Comparison of ENCODE assay signal across 10 cellular contexts in genomic region chr22:21569459-21570161, GRCh38. TPM values are rescaled to one million over a fixed set of nuclear protein-coding genes. Genes with fewer than 3 reads are reported as not detected.
DNase-seq lines count a peak whose midpoint lies in the region; ATAC-seq and TF ChIP-seq lines count a peak whose summit lies in the region.
"Had no signal": no experiment of that assay in that cellular context is flagged by ENCODE, and none has a peak within 500 bp of the region (broad histone marks: within the 10 kb centered on the region; RNA-seq: fewer than 3 reads in every experiment).

No MANE protein-coding gene starts in this region.

- peaks cover 2% of the 10 kb centered on the region; the same call in 1 of the 2 replicates for H3K36me3 ChIP-seq in Caco-2 (ENCODE audit: control insufficient read depth, insufficient read depth, low read length)
- peaks cover 16% of the 10 kb centered on the region; the same call in 1 of the 2 replicates for H3K36me3 ChIP-seq in Karpas-422 (ENCODE audit: insufficient read depth, low read length)
- H3K36me3 ChIP-seq in uterus: no peaks in the 10 kb centered on the region
- H3K36me3 ChIP-seq in tibial nerve: no peaks in the 10 kb centered on the region

- peaks cover 31% of the 10 kb centered on the region for H3K4me1 Mint-ChIP-seq in Caco-2 (ENCODE audit: low read depth, unreplicated experiment)
- H3K4me1 Mint-ChIP-seq in natural killer cell treated with Interleukin-12 subunit alpha and Interleukin-12 subunit beta and Interleukin-15 and Interleukin-18, amount 100 ng/mL, for 72 hours (ENCODE audit: low read depth in 2 of 2): peaks cover 52 to 60% of the 10 kb centered on the region in 2 donors

- no peaks in the 10 kb centered on the region for H3K27me3 ChIP-seq in Caco-2 (replicated peaks; ENCODE audit: control insufficient read depth, insufficient read depth, low read length)
- H3K27me3 ChIP-seq in Karpas-422 (ENCODE audit: low read length): no peaks in the 10 kb centered on the region
- no peaks in the 10 kb centered on the region for H3K27me3 ChIP-seq in uterus
- no peaks in the 10 kb centered on the region for H3K27me3 ChIP-seq in tibial nerve

- intact Hi-C loops in Caco-2 (cut with micrococcal nuclease; ENCODE audit: unreplicated experiment): no loop called here
- intact Hi-C loops in uterus (cut with DNase I; ENCODE audit: low total_unique reads): no loop called here

- H3K4me3 ChIP-seq in Caco-2 (ENCODE audit: low read depth, low read length) (no peak overlapping the region), Karpas-422 (ENCODE audit: low read length) (peak overlapping the region; percentile 96), astrocyte of the cerebellum (ENCODE audit: low read depth, low read length) (peak overlapping the region; percentile 88), uterus (no peak overlapping the region), tibial nerve (peak overlapping the region in 1 of 4 donors; percentile 76)
- H3K4me3 ChIP-seq: mucosa of descending colon had no signal

- no peaks in the 10 kb centered on the region for H3K9me3 ChIP-seq in Caco-2
- no peaks in the 10 kb centered on the region for H3K9me3 ChIP-seq in Karpas-422 (ENCODE audit: low read length)
- H3K9me3 ChIP-seq in uterus: no peaks in the 10 kb centered on the region
- H3K9me3 ChIP-seq in tibial nerve: no peaks in the 10 kb centered on the region
- H3K9me3 ChIP-seq: mucosa of descending colon had no signal

- no peak for DNase-seq in Caco-2
- DNase-seq in Karpas-422: peak; percentile 47
- DNase-seq in astrocyte of the cerebellum (ENCODE audit: low read depth): no peak
- DNase-seq in natural killer cell treated with Interleukin-12 subunit alpha and Interleukin-12 subunit beta and Interleukin-15 and Interleukin-18, amount 100 ng/mL, for 72 hours (ENCODE audit: low spot score): no peak
- DNase-seq in uterus: no peak
- DNase-seq in tibial nerve (ENCODE audit: low spot score in 2 of 2): no peak
- DNase-seq in germinal center (ENCODE audit: low spot score): no peak
- no peak for DNase-seq in nucleus accumbens (lab: John Stamatoyannopoulos, UW)
- DNase-seq: NCI-H1417 had no signal

- BruUV-seq in Caco-2 (replicated peaks; lab: Mats Ljungman, UMichigan): no TSS peak

- no peak for ATAC-seq in natural killer cell treated with Interleukin-12 subunit alpha and Interleukin-12 subunit beta and Interleukin-15 and Interleukin-18, amount 100 ng/mL, for 72 hours
- ATAC-seq: mucosa of descending colon had no signal

- in situ Hi-C loops in astrocyte of the cerebellum (cut with HindIII; ENCODE audit: low sequenced_read_pairs): no loop called here

- H4K20me1 ChIP-seq in Karpas-422 (ENCODE audit: insufficient read depth, low read depth, low read length): peaks cover 63% of the 10 kb centered on the region

- no peaks in the 10 kb centered on the region for H3K9me2 ChIP-seq in Karpas-422 (replicated peaks; ENCODE audit: insufficient read depth, low read length)

- peak overlapping the region; percentile 73 for H3K4me3 Mint-ChIP-seq in Caco-2 (ENCODE audit: unreplicated experiment)
- H3K4me3 Mint-ChIP-seq in natural killer cell treated with Interleukin-12 subunit alpha and Interleukin-12 subunit beta and Interleukin-15 and Interleukin-18, amount 100 ng/mL, for 72 hours: peak overlapping the region; percentile 90

- H3K27ac ChIP-seq in Karpas-422 (ENCODE audit: low read length) (peak overlapping the region; percentile 48; the same call in 1 of the 2 replicates), uterus (no peak overlapping the region), tibial nerve (no peak overlapping the region)

- 50 to 51% methylated on average over 8 of the region's 8 CpGs for WGBS in tibial nerve, 2 donors

- H3K9me3 Mint-ChIP-seq in Caco-2 (ENCODE audit: unreplicated experiment): no peaks in the 10 kb centered on the region
- no peaks in the 10 kb centered on the region for H3K9me3 Mint-ChIP-seq in natural killer cell treated with Interleukin-12 subunit alpha and Interleukin-12 subunit beta and Interleukin-15 and Interleukin-18, amount 100 ng/mL, for 72 hours

- TF ChIP-seq POLR2A in uterus (IDR thresholded peaks at IDR 0.05) (no peak), tibial nerve (IDR thresholded peaks at IDR 0.05) (no peak)

- H3K36me3 Mint-ChIP-seq in Caco-2 (ENCODE audit: insufficient read depth, unreplicated experiment): peaks cover 15% of the 10 kb centered on the region
- peaks cover 23% of the 10 kb centered on the region for H3K36me3 Mint-ChIP-seq in natural killer cell treated with Interleukin-12 subunit alpha and Interleukin-12 subunit beta and Interleukin-15 and Interleukin-18, amount 100 ng/mL, for 72 hours

- peak overlapping the region; percentile 76 for H3K27ac Mint-ChIP-seq in Caco-2 (ENCODE audit: unreplicated experiment)
- peak overlapping the region; percentile 98 for H3K27ac Mint-ChIP-seq in natural killer cell treated with Interleukin-12 subunit alpha and Interleukin-12 subunit beta and Interleukin-15 and Interleukin-18, amount 100 ng/mL, for 72 hours

- H3K27me3 Mint-ChIP-seq in Caco-2 (ENCODE audit: insufficient read depth, unreplicated experiment): no peaks in the 10 kb centered on the region
- H3K27me3 Mint-ChIP-seq in natural killer cell treated with Interleukin-12 subunit alpha and Interleukin-12 subunit beta and Interleukin-15 and Interleukin-18, amount 100 ng/mL, for 72 hours: no peaks in the 10 kb centered on the region

- peaks cover 70% of the 10 kb centered on the region for H3K79me2 ChIP-seq in Karpas-422 (ENCODE audit: low read length)

- H3K4me1 ChIP-seq in Caco-2: peaks cover 51% of the 10 kb centered on the region
- H3K4me1 ChIP-seq in Karpas-422 (ENCODE audit: low read length): peaks cover 34% of the 10 kb centered on the region
- peaks cover 0 to 25% of the 10 kb centered on the region in 2 donors for H3K4me1 ChIP-seq in uterus
- H3K4me1 ChIP-seq in tibial nerve: peaks cover 4 to 60% (median 27%) of the 10 kb centered on the region in 4 donors

- CTCF ChIA-PET in Caco-2 (lab: Charles Lee): no interaction called here

- POLR2A ChIA-PET in Caco-2 (lab: Charles Lee): no interaction called here

- H2AFZ ChIP-seq in Karpas-422 (ENCODE audit: low read length): no peak overlapping the region

- no peak for TF ChIP-seq EP300 in tibial nerve (IDR thresholded peaks at IDR 0.05)

- TF ChIP-seq CTCF in Caco-2 (IDR thresholded peaks at IDR 0.05; ENCODE audit: insufficient read depth in 1 of 2, low read depth in 1 of 2, low read length in 1 of 2, severe bottlenecking in 1 of 2, unreplicated experiment in 1 of 2) (no peak), astrocyte of the cerebellum (IDR thresholded peaks at IDR 0.05; ENCODE audit: low read depth, low read length, missing control alignments) (no peak), uterus (IDR thresholded peaks at IDR 0.05) (no peak), tibial nerve (IDR thresholded peaks at IDR 0.05) (no peak)

- H3K4me2 ChIP-seq in Karpas-422 (ENCODE audit: low read depth, low read length, poor library complexity, severe bottlenecking): peak overlapping the region; percentile 97

- peak overlapping the region; percentile 96 for H3K9ac ChIP-seq in Karpas-422 (ENCODE audit: low read length)

RNA-seq across cellular contexts. Expression of gene UBE2L3, which starts 2.1 kb away (rescaled TPM):
- total RNA-seq in Caco-2 (2022) (63.4 and 66.7 TPM in 2 replicates), uterus (10 to 100 TPM; 12.1 to 41.6 (median 24.1) TPM), tibial nerve (10 to 100 TPM; 32.0 to 45.0 (median 37.8) TPM)
- total RNA-seq in Karpas-422 (2014; rRNA removed; shearing (Covaris generic); ENCODE audit: low replicate concordance): 38.7 and 56.1 TPM in 2 replicates
- 100 to 1,000 TPM in 1 of 2 donors, 10 to 100 TPM in 1; 86.3 to 114 TPM for total RNA-seq in natural killer cell treated with Interleukin-12 subunit alpha and Interleukin-12 subunit beta and Interleukin-15 and Interleukin-18, amount 100 ng/mL, for 72 hours

RNA-seq across cellular contexts. Expression of gene RIMBP3C, which starts 18.3 kb away (rescaled TPM):
- total RNA-seq in Caco-2 (2022) (0.12 and 0.39 TPM in 2 replicates), uterus (not detected), tibial nerve (under 1 TPM; under 0.01 to 0.59 (median 0.25) TPM)
- total RNA-seq in Karpas-422 (2014; rRNA removed; shearing (Covaris generic); ENCODE audit: low replicate concordance): 0.65 TPM in 1 of 2 replicates, not detected in the other
- total RNA-seq in natural killer cell treated with Interleukin-12 subunit alpha and Interleukin-12 subunit beta and Interleukin-15 and Interleukin-18, amount 100 ng/mL, for 72 hours: 1 to 10 TPM in 1 of 2 donors, under 1 TPM in 1; 0.50 to 1.4 TPM

Comparison
In these comparisons a context has a peak if more than half of its experiments do, and no peak if none do; other contexts are left out.
1. H3K4me3 ChIP-seq: peak in Karpas-422 (single experiment) and astrocyte of the cerebellum (single experiment); none in Caco-2 (single experiment) and uterus (0 of 2).